ENCODE assay signal across 8 cellular contexts in the genomic region with DNA sequence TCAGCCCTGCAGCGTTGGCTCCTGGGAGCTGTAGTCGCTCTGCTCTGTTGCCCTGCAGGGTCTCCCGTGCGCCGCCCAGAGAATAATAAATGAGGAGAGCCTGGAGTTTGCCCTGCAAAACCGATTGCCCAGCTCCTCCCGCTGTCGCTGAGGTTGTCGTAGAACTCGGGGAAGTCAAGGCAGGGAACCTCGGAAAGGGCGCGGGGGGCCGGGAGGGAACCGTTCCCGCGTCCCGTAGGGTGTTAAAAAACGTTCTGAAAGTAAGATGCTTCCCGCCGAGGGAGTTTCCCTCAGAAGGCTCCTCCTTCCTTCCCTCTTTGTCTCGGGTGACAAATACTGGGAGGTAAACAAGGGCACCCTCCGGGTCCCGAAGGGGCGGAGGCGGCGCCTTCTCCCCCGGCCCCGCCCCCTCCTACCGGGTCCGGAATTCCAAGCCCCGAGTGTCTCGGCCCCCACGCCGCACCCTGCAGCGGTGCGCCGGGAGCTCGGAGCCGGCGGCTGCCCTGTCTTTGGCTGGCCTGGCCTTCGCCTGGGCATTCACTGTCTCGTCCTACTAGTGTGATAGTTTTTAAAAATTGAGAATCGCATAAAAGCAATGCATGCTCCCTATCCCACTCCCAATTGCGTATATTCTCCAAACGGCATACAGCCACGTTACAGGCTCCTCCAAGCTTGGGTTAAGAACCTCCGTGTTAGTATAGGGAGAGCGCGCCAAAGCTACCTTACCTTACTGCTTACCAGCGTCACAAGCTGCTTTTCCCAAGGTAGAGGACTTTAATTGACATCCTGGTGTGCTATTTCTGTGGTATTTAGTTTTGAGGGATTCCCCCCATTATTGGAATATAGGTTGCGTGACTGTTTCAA. TPM values are rescaled to one million over a fixed set of nuclear protein-coding genes. Genes with fewer than 3 reads are reported as not detected.
DNase-seq lines count a peak whose midpoint lies in the region; ATAC-seq and TF ChIP-seq lines count a peak whose summit lies in the region.

No MANE protein-coding gene starts in this region.

- H3K36me3 ChIP-seq in HUES6 (ENCODE audit: control insufficient read depth, insufficient read depth, low read length): peaks cover 31% of the 10 kb centered on the region
- H3K36me3 ChIP-seq in gastroesophageal sphincter: peaks cover 0 to 27% of the 10 kb centered on the region in 2 donors
- peaks cover 22% of the 10 kb centered on the region for H3K36me3 ChIP-seq in neutrophil

- H3K27me3 ChIP-seq in HUES6 (ENCODE audit: control insufficient read depth, insufficient read depth, low read length) (no peaks in the 10 kb centered on the region), gastroesophageal sphincter (no peaks in the 10 kb centered on the region), neutrophil (no peaks in the 10 kb centered on the region)

- TF ChIP-seq POLR2A in gastroesophageal sphincter (IDR thresholded peaks at IDR 0.05): peak in 1 of 2 donors; percentile 38

- ATAC-seq in GM21576 (IDR thresholded peaks at IDR 0.05; ENCODE audit: unreplicated experiment) (peak; percentile 29), gastroesophageal sphincter (peak; percentile 17)

- H3K27ac ChIP-seq in HUES6 (ENCODE audit: low read depth, low read length) (peak overlapping the region; percentile 87), gastroesophageal sphincter (peak overlapping the region in 3 of 4 donors; percentile 95 to 100 (median 99)), neutrophil (peak overlapping the region; percentile 94)

- H3K9me3 ChIP-seq in HUES6 (ENCODE audit: control insufficient read depth, insufficient read depth, low read depth, low read length) (no peaks in the 10 kb centered on the region), gastroesophageal sphincter (no peaks in the 10 kb centered on the region), neutrophil (no peaks in the 10 kb centered on the region)

- peak overlapping the region; percentile 93 for H3K9ac ChIP-seq in HUES6 (ENCODE audit: low read length)

- no peak for TF ChIP-seq EP300 in gastroesophageal sphincter (IDR thresholded peaks at IDR 0.05)

- 3 to 8% methylated on average over 9 to 11 of the region's 52 CpGs for WGBS in gastroesophageal sphincter (ENCODE audit: low coverage in 1 of 2), 2 donors

- H3K4me3 ChIP-seq in HUES6 (ENCODE audit: low read depth, low read length) (peak overlapping the region; percentile 95), gastroesophageal sphincter (peak overlapping the region; percentile 86 to 95), neutrophil (ENCODE audit: low read depth in 1 of 2, low read length in 1 of 2) (peak overlapping the region; percentile 81 to 95)

- peaks cover 19% of the 10 kb centered on the region; the same call in 1 of the 2 replicates for H3K4me1 ChIP-seq in HUES6 (ENCODE audit: control insufficient read depth, insufficient read depth, low read length)
- peaks cover 0 to 40% (median 0%) of the 10 kb centered on the region in 3 donors for H3K4me1 ChIP-seq in gastroesophageal sphincter
- peaks cover 36 to 40% of the 10 kb centered on the region in 2 experiments for H3K4me1 ChIP-seq in neutrophil (ENCODE audit: control insufficient read depth in 1 of 2, insufficient read depth in 1 of 2, low read depth in 1 of 2, low read length in 1 of 2)

- DNase-seq in GDM1 (lab: John Stamatoyannopoulos, UW) (peak; percentile 84), NOMO-1 treated with DMSO at 0.1 percent for 48 hours (lab: John Stamatoyannopoulos, UW; ENCODE audit: unreplicated experiment) (peak; percentile 71), activated gamma-delta T cell treated with Interleukin-2 at 50 U/mL for 16 hours (peak; percentile 7), globus pallidus (ENCODE audit: low spot score) (no peak)

- TF ChIP-seq CTCF in gastroesophageal sphincter (IDR thresholded peaks at IDR 0.05) (peak in 1 of 4 experiments; percentile 16), neutrophil (IDR thresholded peaks at IDR 0.05) (no peak)

RNA-seq across cellular contexts. Expression of a gene that starts 1.0 kb away (rescaled TPM):
- 10 to 100 TPM; 32.0 to 63.3 (median 47.5) TPM for total RNA-seq in gastroesophageal sphincter

RNA-seq across cellular contexts. Expression of a gene that starts 35.6 kb away (rescaled TPM):
- total RNA-seq in gastroesophageal sphincter: 10 to 100 TPM; 36.5 to 53.4 (median 41.9) TPM
